ENCODE assay signal across 9 cellular contexts in the genomic region with DNA sequence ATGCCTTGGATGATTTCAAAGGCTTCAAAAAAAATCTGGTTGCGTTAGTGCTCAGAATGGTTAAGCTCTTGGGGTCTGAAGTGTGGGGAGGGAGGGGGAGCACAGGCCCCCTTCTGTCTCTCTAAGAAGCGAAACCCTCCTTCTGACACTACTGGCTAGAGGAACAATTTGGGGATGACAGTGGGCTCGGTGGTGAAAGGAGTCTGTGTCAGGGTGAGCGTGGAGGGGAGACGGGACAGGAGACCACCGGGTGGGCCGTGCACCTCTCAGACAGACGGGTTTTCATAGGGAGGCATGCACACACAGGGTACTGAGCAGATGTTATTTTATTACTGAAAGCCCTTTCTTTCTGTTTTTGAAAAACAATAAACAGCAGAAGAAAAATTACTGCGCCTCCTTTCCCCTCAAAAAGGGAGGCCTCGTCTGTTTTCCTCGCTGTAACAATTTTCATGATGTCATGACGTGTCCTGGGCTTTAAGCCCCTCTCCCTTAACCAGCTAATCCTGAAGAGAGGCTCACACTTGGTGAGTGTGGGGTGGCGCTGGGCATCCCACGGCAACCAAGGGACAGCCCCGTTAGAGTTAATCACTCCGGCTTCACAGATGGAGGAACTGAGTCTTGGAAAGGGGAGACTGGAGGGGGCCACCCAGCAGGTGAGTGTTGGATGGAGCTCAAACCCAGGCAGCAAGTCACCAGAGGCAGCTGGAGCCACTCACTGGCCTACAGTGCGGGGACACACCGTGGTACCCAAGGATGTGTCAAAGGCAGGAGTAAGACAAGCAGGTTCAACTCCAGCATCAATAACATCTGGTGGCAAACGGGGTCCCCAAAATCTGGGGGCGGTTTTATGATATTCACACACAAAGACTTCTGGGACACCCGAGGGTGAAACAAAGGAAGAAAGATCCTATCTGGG. TPM values are rescaled to one million over a fixed set of nuclear protein-coding genes. Genes with fewer than 3 reads are reported as not detected.
DNase-seq lines count a peak whose midpoint lies in the region; ATAC-seq and TF ChIP-seq lines count a peak whose summit lies in the region.
"Had no signal": no experiment of that assay in that cellular context is flagged by ENCODE, and none has a peak within 500 bp of the region (broad histone marks: within the 10 kb centered on the region; RNA-seq: fewer than 3 reads in every experiment).

No MANE protein-coding gene starts in this region.

- H3F3A ChIP-seq in GM23338 (replicated peaks; ENCODE audit: low read depth) = no peaks in the 10 kb centered on the region

- H3K9me3 ChIP-seq in mesodermal cell (ENCODE audit: control insufficient read depth, low read length) = no peaks in the 10 kb centered on the region
- H3K9me3 ChIP-seq in HAP-1 = no peaks in the 10 kb centered on the region

- POLR2A ChIA-PET in activated CD4-positive, alpha-beta memory T cell treated with anti-CD3 and anti-CD28 coated beads for 36 hours (lab: Charles Lee) = no interaction called here

- intact Hi-C loops in activated CD4-positive, alpha-beta memory T cell treated with anti-CD3 and anti-CD28 coated beads for 36 hours (cut with micrococcal nuclease) = loop anchor here (2.0 kb wide), 2 partner anchors 31 to 47 kb away; no protein-coding TSS in a partner anchor

- DNase-seq in GM13976 (ENCODE audit: low spot score) = peak; percentile 45
- no peak for DNase-seq in GM23338 (ENCODE audit: low spot score)
- DNase-seq in activated CD4-positive, alpha-beta memory T cell treated with anti-CD3 and anti-CD28 coated beads for 36 hours = peak; percentile 13
- no peak for DNase-seq in COR-L47 (lab: John Stamatoyannopoulos, UW)
- DNase-seq in HAP-1 (ENCODE audit: low spot score in 2 of 2) = no peak
- no peak for DNase-seq in HT-29 (ENCODE audit: low spot score)

- H3K27ac ChIP-seq in GM23338 (ENCODE audit: low read depth) (0 out of 2 replicates have a peak overlapping the region, but pooled peaks have one; percentile 50), mesodermal cell (ENCODE audit: low read depth, low read length, severe bottlenecking) (peak overlapping the region; percentile 87)
- H3K27ac ChIP-seq: parathyroid adenoma had no signal

- 77 to 78% methylated on average over 15 to 17 of the region's 21 CpGs for WGBS in mesodermal cell (ENCODE audit: insufficient coverage in 2 of 2), 2 experiments

- H3K79me2 ChIP-seq in GM23338 (replicated peaks; ENCODE audit: insufficient read depth) = 0 out of 2 replicates have a peak, but pooled peaks cover 12% of the 10 kb centered on the region
- H3K79me2 ChIP-seq: parathyroid adenoma had no signal

- peaks cover 62% of the 10 kb centered on the region for H3K36me3 ChIP-seq in GM23338 (ENCODE audit: insufficient read depth)
- peaks cover 83% of the 10 kb centered on the region for H3K36me3 ChIP-seq in mesodermal cell (ENCODE audit: control insufficient read depth, insufficient read depth, low read length)
- peaks cover 55% of the 10 kb centered on the region for H3K36me3 ChIP-seq in HAP-1 (replicated peaks)

- H3K4me3 ChIP-seq in GM23338 = no peak overlapping the region
- H3K4me3 ChIP-seq in mesodermal cell (ENCODE audit: extremely low read depth, insufficient read depth, low read length, poor library complexity, severe bottlenecking) = peak overlapping the region; percentile 6
- H3K4me3 ChIP-seq in HAP-1 = no peak overlapping the region

- H3K9me3 Mint-ChIP-seq in GM23338 = no peaks in the 10 kb centered on the region
- H3K9me3 Mint-ChIP-seq in activated CD4-positive, alpha-beta memory T cell treated with anti-CD3 and anti-CD28 coated beads for 36 hours = no peaks in the 10 kb centered on the region

- peak overlapping the region; percentile 24 for H3K4me3 Mint-ChIP-seq in GM23338
- H3K4me3 Mint-ChIP-seq in activated CD4-positive, alpha-beta memory T cell treated with anti-CD3 and anti-CD28 coated beads for 36 hours = peak overlapping the region; percentile 75

- TF ChIP-seq CTCF in GM13976 (IDR thresholded peaks at IDR 0.05; ENCODE audit: borderline replicate concordance, control extremely low read depth, extremely low read depth, insufficient read depth, missing control alignments) (no peak), GM23338 (conservative IDR thresholded peaks at IDR 0.05; ENCODE audit: low read depth in 2 of 2) (no peak)

- H3K27me3 ChIP-seq in GM23338 (ENCODE audit: insufficient read depth) = no peaks in the 10 kb centered on the region
- no peaks in the 10 kb centered on the region for H3K27me3 ChIP-seq in HAP-1 (ENCODE audit: low read depth)

- in situ Hi-C loops in GM13976 (cut with MboI; ENCODE audit: low sequenced_read_pairs, unreplicated experiment) = no loop called here
- in situ Hi-C loops in HAP-1 (cut with MboI; ENCODE audit: low sequenced_read_pairs) = no loop called here

- peak overlapping the region; percentile 35; the same call in 1 of the 2 replicates for H3K4me2 ChIP-seq in GM23338

- H4K20me1 ChIP-seq in GM23338 (replicated peaks; ENCODE audit: insufficient read depth) = no peaks in the 10 kb centered on the region; the same call in none of the 2 replicates

- H3K4me1 ChIP-seq in GM23338 (ENCODE audit: insufficient read depth) (peaks cover 14% of the 10 kb centered on the region), mesodermal cell (ENCODE audit: control insufficient read depth, insufficient read depth, low read length, poor library complexity, severe bottlenecking) (peaks cover 48% of the 10 kb centered on the region), HAP-1 (peaks cover 7% of the 10 kb centered on the region)
- H3K4me1 ChIP-seq: parathyroid adenoma had no signal

- ATAC-seq in GM23338 (peak; percentile 14), HG03280 (IDR thresholded peaks at IDR 0.05; ENCODE audit: unreplicated experiment) (no peak)

- no peak overlapping the region for H2AFZ ChIP-seq in GM23338
- H2AFZ ChIP-seq: parathyroid adenoma had no signal

- peaks cover 32% of the 10 kb centered on the region for H3K4me1 Mint-ChIP-seq in GM23338
- H3K4me1 Mint-ChIP-seq in activated CD4-positive, alpha-beta memory T cell treated with anti-CD3 and anti-CD28 coated beads for 36 hours (ENCODE audit: low read depth) = peaks cover 24% of the 10 kb centered on the region

- no peaks in the 10 kb centered on the region for H3K9me2 ChIP-seq in GM23338 (ENCODE audit: insufficient read depth)

- CTCF ChIA-PET in activated CD4-positive, alpha-beta memory T cell treated with anti-CD3 and anti-CD28 coated beads for 36 hours (lab: Charles Lee) = interaction anchor here (0.7 kb wide), 1 partner anchor 41 kb away, joined by 4 read pairs; no protein-coding TSS in a partner anchor

- H3K36me3 Mint-ChIP-seq in GM23338 (ENCODE audit: low read depth) = peaks cover 34% of the 10 kb centered on the region
- H3K36me3 Mint-ChIP-seq in activated CD4-positive, alpha-beta memory T cell treated with anti-CD3 and anti-CD28 coated beads for 36 hours = peaks cover 4% of the 10 kb centered on the region

- H3K27ac Mint-ChIP-seq in GM23338 = no peak overlapping the region
- H3K27ac Mint-ChIP-seq in activated CD4-positive, alpha-beta memory T cell treated with anti-CD3 and anti-CD28 coated beads for 36 hours = peak overlapping the region; percentile 12

- peaks cover 6% of the 10 kb centered on the region for H3K27me3 Mint-ChIP-seq in GM23338 (ENCODE audit: insufficient read depth, low read depth, poor library complexity)
- no peaks in the 10 kb centered on the region for H3K27me3 Mint-ChIP-seq in activated CD4-positive, alpha-beta memory T cell treated with anti-CD3 and anti-CD28 coated beads for 36 hours

TF ChIP-seq in GM23338, 12 proteins besides CTCF, POLR2A, EP300 and RAD21 (continues in another document):
- no peak for TF ChIP-seq EZH2phosphoT487 (IDR thresholded peaks at IDR 0.05; ENCODE audit: unreplicated experiment)
- TF ChIP-seq JUNB (IDR thresholded peaks at IDR 0.05; ENCODE audit: unreplicated experiment) = no peak
- no peak for TF ChIP-seq ZNF114 (CRISPR knock-in tag; IDR thresholded peaks at IDR 0.05)
- TF ChIP-seq STAT1 (IDR thresholded peaks at IDR 0.05; ENCODE audit: unreplicated experiment) = no peak
- no peak for TF ChIP-seq EZH2 (IDR thresholded peaks at IDR 0.05; ENCODE audit: low read depth, unreplicated experiment)
- TF ChIP-seq, protein P1, sequence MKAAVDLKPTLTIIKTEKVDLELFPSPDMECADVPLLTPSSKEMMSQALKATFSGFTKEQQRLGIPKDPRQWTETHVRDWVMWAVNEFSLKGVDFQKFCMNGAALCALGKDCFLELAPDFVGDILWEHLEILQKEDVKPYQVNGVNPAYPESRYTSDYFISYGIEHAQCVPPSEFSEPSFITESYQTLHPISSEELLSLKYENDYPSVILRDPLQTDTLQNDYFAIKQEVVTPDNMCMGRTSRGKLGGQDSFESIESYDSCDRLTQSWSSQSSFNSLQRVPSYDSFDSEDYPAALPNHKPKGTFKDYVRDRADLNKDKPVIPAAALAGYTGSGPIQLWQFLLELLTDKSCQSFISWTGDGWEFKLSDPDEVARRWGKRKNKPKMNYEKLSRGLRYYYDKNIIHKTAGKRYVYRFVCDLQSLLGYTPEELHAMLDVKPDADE (IDR thresholded peaks at IDR 0.05) = no peak
- no peak for TF ChIP-seq NANOG (IDR thresholded peaks at IDR 0.05; ENCODE audit: borderline replicate concordance)

RNA-seq across cellular contexts. Expression of a gene that starts 53.4 kb away (rescaled TPM):
- total RNA-seq in GM23338 (2014; rRNA removed; shearing (Covaris generic)) = 34.1 and 36.9 TPM in 2 replicates
- 19.7 and 21.4 TPM in 2 replicates for polyA plus RNA-seq in GM23338 (2016; fragmentation: Nextera tagmentation; extraction: Ambion mirVana)
- total RNA-seq in activated CD4-positive, alpha-beta memory T cell treated with anti-CD3 and anti-CD28 coated beads for 36 hours = 1 to 10 TPM; 3.9 to 6.3 TPM
- 18.2 TPM for polyA plus RNA-seq in mesodermal cell (2013, experiment 1 of 2)
- 15.8 TPM for polyA plus RNA-seq in mesodermal cell (2013, experiment 2 of 2)
- total RNA-seq in HT-29 (2014; rRNA removed; shearing (Covaris generic)) = 5.9 and 6.6 TPM in 2 replicates

Comparison
In these comparisons a context has a peak if more than half of its experiments do, and no peak if none do; other contexts are left out.
1. DNase-seq: peak in GM13976 (single experiment) and activated CD4-positive, alpha-beta memory T cell treated with anti-CD3 and anti-CD28 coated beads for 36 hours (single experiment); none in GM23338 (single experiment), COR-L47 (single experiment), HAP-1 (0 of 2) and HT-29 (single experiment).